10 cellular contexts compared by ENCODE assay signal in genomic region chr12:117367006-117367638, GRCh38. TPM values are rescaled to one million over a fixed set of nuclear protein-coding genes. Genes with fewer than 3 reads are reported as not detected.
DNase-seq lines count a peak whose midpoint lies in the region; ATAC-seq and TF ChIP-seq lines count a peak whose summit lies in the region.
"Had no signal": no experiment of that assay in that cellular context is flagged by ENCODE, and none has a peak within 500 bp of the region (broad histone marks: within the 10 kb centered on the region; RNA-seq: fewer than 3 reads in every experiment).

No MANE protein-coding gene starts in this region.

- peak; percentile 97 for TF ChIP-seq CTCF in HFFc6 (IDR thresholded peaks at IDR 0.05)
- TF ChIP-seq CTCF in fibroblast of mammary gland (conservative IDR thresholded peaks at IDR 0.05; ENCODE audit: control insufficient read depth, insufficient read depth, low read depth, low read length), result peak; percentile 88
- TF ChIP-seq CTCF in nephron (IDR thresholded peaks at IDR 0.05; ENCODE audit: unreplicated experiment in 3 of 3), result peak; percentile 93 to 96 (median 96)
- TF ChIP-seq CTCF in suprapubic skin (IDR thresholded peaks at IDR 0.05), result peak; percentile 61 to 89

- TF ChIP-seq EP300 in suprapubic skin (IDR thresholded peaks at IDR 0.05), result no peak

- no peak for ATAC-seq in activated CD8-positive, alpha-beta memory T cell treated with anti-CD3 and anti-CD28 coated beads, Interleukin-2, amount 10 ng/mL, durations not matched to agents 7 days and 5 days
- no peak for ATAC-seq in GM18517 (IDR thresholded peaks at IDR 0.05; ENCODE audit: unreplicated experiment)
- ATAC-seq: T-cell had no signal

- H3K36me3 Mint-ChIP-seq in HFFc6 (ENCODE audit: low read depth) (no peaks in the 10 kb centered on the region), nephron (ENCODE audit: low read depth) (no peaks in the 10 kb centered on the region)
- no peaks in the 10 kb centered on the region for H3K36me3 Mint-ChIP-seq in activated CD8-positive, alpha-beta memory T cell treated with anti-CD3 and anti-CD28 coated beads, Interleukin-2, amount 10 ng/mL, durations not matched to agents 7 days and 5 days
- H3K36me3 Mint-ChIP-seq: T-cell had no signal

- H3K4me3 Mint-ChIP-seq in HFFc6 (no peak overlapping the region), nephron (no peak overlapping the region)
- no peak overlapping the region for H3K4me3 Mint-ChIP-seq in activated CD8-positive, alpha-beta memory T cell treated with anti-CD3 and anti-CD28 coated beads, Interleukin-2, amount 10 ng/mL, durations not matched to agents 7 days and 5 days
- H3K4me3 Mint-ChIP-seq: stimulated activated naive CD8-positive, alpha-beta T cell treated with anti-CD3 and anti-CD28 coated beads, Interleukin-15, Interleukin-2, amounts not matched to agents 100 ng/mL and 50 ng/mL, for 24 hours; T-cell had no signal

- H3K36me3 ChIP-seq in suprapubic skin, result no peaks in the 10 kb centered on the region

- WGBS in suprapubic skin, result 18% methylated on average over 12 of the region's 12 CpGs

- H3K9me3 Mint-ChIP-seq in HFFc6 (no peaks in the 10 kb centered on the region), nephron (peaks cover 15% of the 10 kb centered on the region)
- H3K9me3 Mint-ChIP-seq in activated CD8-positive, alpha-beta memory T cell treated with anti-CD3 and anti-CD28 coated beads, Interleukin-2, amount 10 ng/mL, durations not matched to agents 7 days and 5 days (ENCODE audit: low read depth), result no peaks in the 10 kb centered on the region

- no peaks in the 10 kb centered on the region for H3K9me3 ChIP-seq in suprapubic skin

- no peak for TF ChIP-seq POLR2A in suprapubic skin (IDR thresholded peaks at IDR 0.05)

- H3K27me3 ChIP-seq in suprapubic skin, result peaks cover 45% of the 10 kb centered on the region

- CTCF ChIA-PET in activated CD8-positive, alpha-beta memory T cell treated with anti-CD3 and anti-CD28 coated beads, Interleukin-2, amount 10 ng/mL, durations not matched to agents 7 days and 5 days (lab: Charles Lee), result interaction anchor here (0.8 to 3.9 kb wide), 16 partner anchors 8 to 490 kb away, joined by 3 to 37 read pairs (median 4); no protein-coding TSS in a partner anchor

- peak; percentile 83 for DNase-seq in D341Med (ENCODE audit: low spot score)
- peak; percentile 66 for DNase-seq in HFFc6
- peak; percentile 93 for DNase-seq in NCI-H510A treated with DMSO at 0.1 percent for 48 hours (lab: John Stamatoyannopoulos, UW)
- DNase-seq in activated CD8-positive, alpha-beta memory T cell treated with anti-CD3 and anti-CD28 coated beads, Interleukin-2, amount 10 ng/mL, durations not matched to agents 7 days and 5 days, result peak; percentile 66
- DNase-seq in fibroblast of mammary gland (ENCODE audit: low read depth), result peak; percentile 67
- DNase-seq in suprapubic skin (ENCODE audit: low spot score in 2 of 2), result peak; percentile 73 to 86

- H3K27me3 Mint-ChIP-seq in HFFc6 (ENCODE audit: insufficient read depth) (peaks cover 29% of the 10 kb centered on the region), nephron (ENCODE audit: low read depth) (peaks cover 87% of the 10 kb centered on the region)
- H3K27me3 Mint-ChIP-seq in activated CD8-positive, alpha-beta memory T cell treated with anti-CD3 and anti-CD28 coated beads, Interleukin-2, amount 10 ng/mL, durations not matched to agents 7 days and 5 days, result peaks cover 21% of the 10 kb centered on the region

- H3K4me3 ChIP-seq in fibroblast of mammary gland (ENCODE audit: control insufficient read depth, low read depth, low read length) (no peak overlapping the region), suprapubic skin (no peak overlapping the region)

- no peak overlapping the region for H3K27ac ChIP-seq in suprapubic skin

- no peaks in the 10 kb centered on the region for H3K4me1 ChIP-seq in suprapubic skin

- no peaks in the 10 kb centered on the region for H3K4me1 Mint-ChIP-seq in HFFc6 (ENCODE audit: low read depth)
- H3K4me1 Mint-ChIP-seq in activated CD8-positive, alpha-beta memory T cell treated with anti-CD3 and anti-CD28 coated beads, Interleukin-2, amount 10 ng/mL, durations not matched to agents 7 days and 5 days, result no peaks in the 10 kb centered on the region
- H3K4me1 Mint-ChIP-seq in nephron, result no peaks in the 10 kb centered on the region
- H3K4me1 Mint-ChIP-seq: T-cell had no signal

- no peak overlapping the region for H3K27ac Mint-ChIP-seq in HFFc6
- no peak overlapping the region for H3K27ac Mint-ChIP-seq in activated CD8-positive, alpha-beta memory T cell treated with anti-CD3 and anti-CD28 coated beads, Interleukin-2, amount 10 ng/mL, durations not matched to agents 7 days and 5 days
- no peak overlapping the region for H3K27ac Mint-ChIP-seq in nephron
- H3K27ac Mint-ChIP-seq: stimulated activated naive CD8-positive, alpha-beta T cell treated with anti-CD3 and anti-CD28 coated beads, Interleukin-15, Interleukin-2, amounts not matched to agents 100 ng/mL and 50 ng/mL, for 24 hours; T-cell had no signal

RNA-seq across cellular contexts. Expression of gene NOS1, which starts 5.7 kb away (rescaled TPM):
- total RNA-seq in HFFc6 (2021; fragmentation: NEBNext Ultra II Directional; extraction: Animal tissue kit (Norgen Biotek cat#: 25700)), result not detected
- not detected for total RNA-seq in activated CD8-positive, alpha-beta memory T cell treated with anti-CD3 and anti-CD28 coated beads, Interleukin-2, amount 10 ng/mL, durations not matched to agents 7 days and 5 days
- 10 to 100 TPM in 3 of 4 donors, 1 to 10 TPM in 1; 6.6 to 15.4 (median 12.0) TPM for total RNA-seq in suprapubic skin

Comparison
In these comparisons a context has a peak if more than half of its experiments do, and no peak if none do; other contexts are left out.
1. RNA of gene NOS1, which starts 5.7 kb away (total RNA-seq): 6.6 to 15.4 TPM in suprapubic skin; not detected in HFFc6 and not detected in activated CD8-positive, alpha-beta memory T cell treated with anti-CD3 and anti-CD28 coated beads, Interleukin-2, amount 10 ng/mL, durations not matched to agents 7 days and 5 days; every median in the first group is over 4 times any median in the second.
2. Peak in every context shown above with its lines, with median percentiles within 50 percentile points of each other: DNase-seq and CTCF ChIP-seq.